ENCODE assay signal across 25 cellular contexts in the genomic region with DNA sequence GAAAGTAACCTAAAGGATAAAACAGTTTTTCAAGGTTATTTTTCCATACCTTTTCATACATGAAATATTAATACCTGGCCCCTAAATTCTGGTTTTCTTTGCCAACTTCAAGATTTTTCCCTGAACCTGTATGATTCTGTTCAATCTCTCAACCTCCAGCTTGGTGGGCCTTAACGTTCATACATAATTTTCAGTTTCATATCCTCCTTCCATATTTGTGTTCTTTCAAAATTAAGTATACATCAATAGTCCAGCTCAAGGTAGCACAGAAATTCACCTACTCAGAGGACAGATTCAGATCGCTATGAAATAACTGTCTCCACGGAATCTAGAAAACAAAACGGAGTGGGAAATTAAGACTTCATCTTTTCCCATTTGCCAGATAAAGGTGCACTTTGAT.
"Had no signal": no experiment of that assay in that cellular context is flagged by ENCODE, and none has a peak within 500 bp of the region (broad histone marks: within the 10 kb centered on the region; RNA-seq: fewer than 3 reads in every experiment).

No MANE protein-coding gene starts in this region.

- H3K4me3 ChIP-seq: neural progenitor cell, ovary, psoas muscle, right lobe of liver, sigmoid colon, suprapubic skin, testis, tibial artery, transverse colon, upper lobe of right lung, uterus had no signal

- H3K9ac ChIP-seq: neural progenitor cell, parathyroid adenoma had no signal

- H3K27ac ChIP-seq: neural progenitor cell, ovary, parathyroid adenoma, psoas muscle, right lobe of liver, sigmoid colon, suprapubic skin, testis, tibial artery, transverse colon, upper lobe of right lung, uterus had no signal

- FAIRE-seq: small intestine had no signal

- H3K27me3 ChIP-seq: neural progenitor cell, ovary, right lobe of liver, sigmoid colon, suprapubic skin, testis, tibial artery, transverse colon, upper lobe of right lung had no signal

- H3K9me3 ChIP-seq: ovary, psoas muscle, right lobe of liver, sigmoid colon, suprapubic skin, testis, tibial artery, transverse colon, upper lobe of right lung, uterus had no signal

- ATAC-seq: natural killer cell; psoas muscle; right cardiac atrium; right lobe of liver; stimulated activated effector memory CD8-positive, alpha-beta T cell treated with anti-CD3 and anti-CD28 coated beads, Interleukin-12 subunit alpha, Interleukin-12 subunit beta, amount 100 ng/mL, for 72 hours; stimulated activated naive B cell treated with anti-CD40 and anti-IgM and Interleukin-4, amounts not matched to agents 10 μg/mL and 1 μg/mL and 100 μg/mL, for 72 hours; upper lobe of right lung had no signal

- H3K36me3 ChIP-seq: neural progenitor cell, ovary, right lobe of liver, sigmoid colon, suprapubic skin, tibial artery, transverse colon, upper lobe of right lung, uterus had no signal

- H3K4me2 ChIP-seq: neural progenitor cell had no signal

- H3K79me2 ChIP-seq: parathyroid adenoma had no signal

- H3K4me1 ChIP-seq: parathyroid adenoma, psoas muscle, right lobe of liver, sigmoid colon, suprapubic skin, testis, tibial artery, transverse colon, upper lobe of right lung, uterus had no signal

- H2AFZ ChIP-seq: neural progenitor cell, parathyroid adenoma had no signal

- DNase-seq: natural killer cell; occipital lobe; ovary; posterior cingulate gyrus; psoas muscle; right cardiac atrium; right lobe of liver; sigmoid colon; small intestine; stimulated activated CD4-positive, alpha-beta T cell treated with anti-CD3 and anti-CD28 coated beads, Interleukin-15, amount 100 ng/mL, for 24 hours; stimulated activated CD4-positive, alpha-beta T cell treated with anti-CD3 and anti-CD28 coated beads, Interleukin-2, amount 100 ng/mL, for 24 hours; stimulated activated CD4-positive, alpha-beta T cell treated with anti-CD3 and anti-CD28 coated beads, Interleukin-2, amount 100 ng/mL, for 48 hours; stimulated activated CD4-positive, alpha-beta T cell treated with anti-CD3 and anti-CD28 coated beads, Interleukin-4, amount 100 ng/mL, for 24 hours; stimulated activated naive B cell treated with anti-CD40 and anti-IgM and Interleukin-4, amounts not matched to agents 10 μg/mL and 1 μg/mL and 100 μg/mL, for 72 hours; stimulated activated naive CD4-positive, alpha-beta T cell treated with Interleukin-2 at 50 U/mL for 16 hours; substantia nigra; testis; tibial artery; transverse colon; upper lobe of right lung; uterus had no signal
